In genomic region chr2:47890711-47891368, GRCh38 we compare ENCODE assay signal across 24 cellular contexts. TPM values are rescaled to one million over a fixed set of nuclear protein-coding genes. Genes with fewer than 3 reads are reported as not detected.
DNase-seq lines count a peak whose midpoint lies in the region; ATAC-seq and TF ChIP-seq lines count a peak whose summit lies in the region.
"Had no signal": no experiment of that assay in that cellular context is flagged by ENCODE, and none has a peak within 500 bp of the region (broad histone marks: within the 10 kb centered on the region; RNA-seq: fewer than 3 reads in every experiment).

No MANE protein-coding gene starts in this region.

- peaks cover 96% of the 10 kb centered on the region for H3K79me2 ChIP-seq in fibroblast of lung (ENCODE audit: control insufficient read depth, insufficient read depth, low read length)

- H3K27ac ChIP-seq in breast epithelium (no peak overlapping the region), fibroblast of lung (ENCODE audit: insufficient read depth, low read length) (no peak overlapping the region)
- H3K27ac ChIP-seq: body of pancreas, GM23248, WERI-Rb-1 had no signal

- H3K27me3 ChIP-seq in breast epithelium (no peaks in the 10 kb centered on the region), fibroblast of lung (ENCODE audit: control insufficient read depth, insufficient read depth, low read length) (no peaks in the 10 kb centered on the region)
- H3K27me3 ChIP-seq: body of pancreas had no signal

- H3K9me3 Mint-ChIP-seq in MCF 10A (ENCODE audit: unreplicated experiment), result no peaks in the 10 kb centered on the region
- no peaks in the 10 kb centered on the region for H3K9me3 Mint-ChIP-seq in stimulated activated naive CD8-positive, alpha-beta T cell treated with anti-CD3 and anti-CD28 coated beads, Interleukin-15, Interleukin-2, amounts not matched to agents 100 ng/mL and 50 ng/mL, for 24 hours
- H3K9me3 Mint-ChIP-seq in activated CD4-positive, alpha-beta memory T cell treated with anti-CD3 and anti-CD28 coated beads for 36 hours, result no peaks in the 10 kb centered on the region
- H3K9me3 Mint-ChIP-seq: activated CD4-positive, alpha-beta T cell treated with anti-CD3 and anti-CD28 coated beads, Interleukin-2, amount 10 ng/mL, durations not matched to agents 24 days and 14 days; activated T-helper 1 cell treated with anti-CD3 and anti-CD28 coated beads, Interleukin-12 subunit alpha, Interleukin-12 subunit beta, Interleukin-2, Interleukin-4 antibody, amounts not matched to agents 30 ng/mL and 10 ng/mL and 1 ng/mL, durations not matched to agents 14 hours and 24 hours and 36 hours; HFFc6; natural killer cell; type B pancreatic cell had no signal

- POLR2A ChIA-PET in MCF 10A (lab: Yijun Ruan, JAX), result interaction anchor here (0.6 to 0.8 kb wide), 2 partner anchors 11 to 441 kb away, joined by 3 read pairs; no protein-coding TSS in a partner anchor
- POLR2A ChIA-PET in activated CD4-positive, alpha-beta memory T cell treated with anti-CD3 and anti-CD28 coated beads for 36 hours (lab: Charles Lee), result no interaction called here

- H2AFZ ChIP-seq in fibroblast of lung (ENCODE audit: low read length), result no peak overlapping the region
- H2AFZ ChIP-seq: GM23248 had no signal

- H3K4me1 ChIP-seq in breast epithelium (peaks cover 0 to 13% of the 10 kb centered on the region in 2 donors), fibroblast of lung (ENCODE audit: control insufficient read depth, extremely low read depth, insufficient read depth, low read length) (peaks cover 3% of the 10 kb centered on the region)

- H3K9me3 ChIP-seq in breast epithelium (no peaks in the 10 kb centered on the region), fibroblast of lung (ENCODE audit: control insufficient read depth, insufficient read depth, low read depth, low read length) (no peaks in the 10 kb centered on the region)
- H3K9me3 ChIP-seq: body of pancreas had no signal

- H3K4me2 ChIP-seq in fibroblast of lung (ENCODE audit: extremely low read depth, insufficient read depth, low read length), result no peak overlapping the region
- H3K4me2 ChIP-seq: smooth muscle cell had no signal

- CTCF ChIA-PET in MCF 10A (lab: Yijun Ruan, JAX), result interaction anchor here (0.6 to 0.7 kb wide), 2 partner anchors 9 to 534 kb away, joined by 3 read pairs; no protein-coding TSS in a partner anchor
- CTCF ChIA-PET in activated CD4-positive, alpha-beta memory T cell treated with anti-CD3 and anti-CD28 coated beads for 36 hours (lab: Charles Lee), result no interaction called here

- no peak for TF ChIP-seq CTCF in MCF 10A (IDR thresholded peaks at IDR 0.05; ENCODE audit: unreplicated experiment)
- no peak for TF ChIP-seq CTCF in breast epithelium (IDR thresholded peaks at IDR 0.05)
- no peak for TF ChIP-seq CTCF in fibroblast of lung (conservative IDR thresholded peaks at IDR 0.05 in 1 of 2, IDR thresholded peaks at IDR 0.05 in 1 of 2; ENCODE audit: low read depth in 1 of 2, low read length in 2 of 2)

- peaks cover 22% of the 10 kb centered on the region for H3K4me1 Mint-ChIP-seq in MCF 10A (ENCODE audit: insufficient read depth, unreplicated experiment)
- H3K4me1 Mint-ChIP-seq in stimulated activated naive CD8-positive, alpha-beta T cell treated with anti-CD3 and anti-CD28 coated beads, Interleukin-15, Interleukin-2, amounts not matched to agents 100 ng/mL and 50 ng/mL, for 24 hours (ENCODE audit: low read depth), result peaks cover 79% of the 10 kb centered on the region
- H3K4me1 Mint-ChIP-seq in activated CD4-positive, alpha-beta memory T cell treated with anti-CD3 and anti-CD28 coated beads for 36 hours (ENCODE audit: low read depth), result peaks cover 49% of the 10 kb centered on the region

- H3K4me3 ChIP-seq in breast epithelium (no peak overlapping the region), fibroblast of lung (replicated peaks in 1 of 4; ENCODE audit: control extremely low read depth in 1 of 4, insufficient read depth in 1 of 4, low read depth in 3 of 4, low read length in 4 of 4) (no peak overlapping the region)
- H3K4me3 ChIP-seq: body of pancreas, GM23248, smooth muscle cell had no signal

- peaks cover 13% of the 10 kb centered on the region for H3K36me3 Mint-ChIP-seq in MCF 10A (ENCODE audit: insufficient read depth, unreplicated experiment)
- H3K36me3 Mint-ChIP-seq in stimulated activated naive CD8-positive, alpha-beta T cell treated with anti-CD3 and anti-CD28 coated beads, Interleukin-15, Interleukin-2, amounts not matched to agents 100 ng/mL and 50 ng/mL, for 24 hours (ENCODE audit: low read depth), result peaks cover 31% of the 10 kb centered on the region
- H3K36me3 Mint-ChIP-seq in activated CD4-positive, alpha-beta memory T cell treated with anti-CD3 and anti-CD28 coated beads for 36 hours, result no peaks in the 10 kb centered on the region
- H3K36me3 Mint-ChIP-seq: natural killer cell had no signal

- no TSS peak for BruUV-seq in MCF 10A (replicated peaks; lab: Mats Ljungman, UMichigan)

- H3K9ac ChIP-seq in fibroblast of lung (ENCODE audit: insufficient read depth, low read length), result no peak overlapping the region
- H3K9ac ChIP-seq: GM23248 had no signal

- no peak overlapping the region for H3K27ac Mint-ChIP-seq in MCF 10A (ENCODE audit: low read depth, unreplicated experiment)
- no peak overlapping the region for H3K27ac Mint-ChIP-seq in stimulated activated naive CD8-positive, alpha-beta T cell treated with anti-CD3 and anti-CD28 coated beads, Interleukin-15, Interleukin-2, amounts not matched to agents 100 ng/mL and 50 ng/mL, for 24 hours
- no peak overlapping the region for H3K27ac Mint-ChIP-seq in activated CD4-positive, alpha-beta memory T cell treated with anti-CD3 and anti-CD28 coated beads for 36 hours
- H3K27ac Mint-ChIP-seq: activated CD4-positive, alpha-beta T cell treated with anti-CD3 and anti-CD28 coated beads, Interleukin-2, amount 10 ng/mL, durations not matched to agents 24 days and 14 days; activated T-helper 1 cell treated with anti-CD3 and anti-CD28 coated beads, Interleukin-12 subunit alpha, Interleukin-12 subunit beta, Interleukin-2, Interleukin-4 antibody, amounts not matched to agents 30 ng/mL and 10 ng/mL and 1 ng/mL, durations not matched to agents 14 hours and 24 hours and 36 hours; type B pancreatic cell had no signal

- no peaks in the 10 kb centered on the region for H4K20me1 ChIP-seq in fibroblast of lung (ENCODE audit: control insufficient read depth, extremely low read depth, insufficient read depth, low read length)

- H3K27me3 Mint-ChIP-seq in MCF 10A (ENCODE audit: insufficient read depth, unreplicated experiment), result no peaks in the 10 kb centered on the region
- no peaks in the 10 kb centered on the region for H3K27me3 Mint-ChIP-seq in stimulated activated naive CD8-positive, alpha-beta T cell treated with anti-CD3 and anti-CD28 coated beads, Interleukin-15, Interleukin-2, amounts not matched to agents 100 ng/mL and 50 ng/mL, for 24 hours
- no peaks in the 10 kb centered on the region for H3K27me3 Mint-ChIP-seq in activated CD4-positive, alpha-beta memory T cell treated with anti-CD3 and anti-CD28 coated beads for 36 hours
- H3K27me3 Mint-ChIP-seq: activated CD4-positive, alpha-beta T cell treated with anti-CD3 and anti-CD28 coated beads, Interleukin-2, amount 10 ng/mL, durations not matched to agents 24 days and 14 days; type B pancreatic cell had no signal

- ATAC-seq in HG02759 (IDR thresholded peaks at IDR 0.05; ENCODE audit: unreplicated experiment), result no peak
- ATAC-seq: body of pancreas, natural killer cell had no signal

- no peaks in the 10 kb centered on the region for H3K36me3 ChIP-seq in breast epithelium
- no peaks in the 10 kb centered on the region for H3K36me3 ChIP-seq in fibroblast of lung (ENCODE audit: control insufficient read depth, insufficient read depth, low read length)

- intact Hi-C loops in MCF 10A (cut with micrococcal nuclease) (no loop called here), breast epithelium (cut with DNase I; ENCODE audit: low total_unique reads) (no loop called here)
- intact Hi-C loops in activated CD4-positive, alpha-beta memory T cell treated with anti-CD3 and anti-CD28 coated beads for 36 hours (cut with micrococcal nuclease), result no loop called here

- DNase-seq in MCF 10A (ENCODE audit: unreplicated experiment) (peak; percentile 33), breast epithelium (ENCODE audit: low spot score in 2 of 2) (no peak), NCI-H226 (peak; percentile 63), fibroblast of lung (ENCODE audit: low read depth in 2 of 2) (peak; percentile 26 to 43), DMS53 treated with DMSO at 0.1 percent for 48 hours (lab: John Stamatoyannopoulos, UW; ENCODE audit: unreplicated experiment) (no peak)
- DNase-seq in activated CD4-positive, alpha-beta memory T cell treated with anti-CD3 and anti-CD28 coated beads for 36 hours, result no peak
- DNase-seq: ACHN; activated CD4-positive, alpha-beta T cell treated with anti-CD3 and anti-CD28 coated beads, Interleukin-2, amount 10 ng/mL, durations not matched to agents 24 days and 14 days; body of pancreas; HFFc6; midbrain; natural killer cell; NCI-H1694 treated with DMSO at 0.1 percent for 48 hours; NCI-H526; Right ventricle myocardium superior; stimulated activated CD4-positive, alpha-beta T cell treated with anti-CD3 and anti-CD28 coated beads, Interleukin-1b, Interleukin-23, amount 100 ng/mL, for 48 hours; stimulated activated CD8-positive, alpha-beta memory T cell treated with anti-CD3 and anti-CD28 coated beads, Interleukin-4, amount 100 ng/mL, for 48 hours; WERI-Rb-1 had no signal

- TF ChIP-seq POLR2A in breast epithelium (IDR thresholded peaks at IDR 0.05), result no peak

- H3K4me3 Mint-ChIP-seq in MCF 10A (ENCODE audit: unreplicated experiment), result no peak overlapping the region
- H3K4me3 Mint-ChIP-seq in stimulated activated naive CD8-positive, alpha-beta T cell treated with anti-CD3 and anti-CD28 coated beads, Interleukin-15, Interleukin-2, amounts not matched to agents 100 ng/mL and 50 ng/mL, for 24 hours, result peak overlapping the region; percentile 32
- no peak overlapping the region for H3K4me3 Mint-ChIP-seq in activated CD4-positive, alpha-beta memory T cell treated with anti-CD3 and anti-CD28 coated beads for 36 hours
- H3K4me3 Mint-ChIP-seq: activated CD4-positive, alpha-beta T cell treated with anti-CD3 and anti-CD28 coated beads, Interleukin-2, amount 10 ng/mL, durations not matched to agents 24 days and 14 days; activated T-helper 1 cell treated with anti-CD3 and anti-CD28 coated beads, Interleukin-12 subunit alpha, Interleukin-12 subunit beta, Interleukin-2, Interleukin-4 antibody, amounts not matched to agents 30 ng/mL and 10 ng/mL and 1 ng/mL, durations not matched to agents 14 hours and 24 hours and 36 hours; HFFc6; natural killer cell; type B pancreatic cell had no signal

RNA-seq across cellular contexts. Expression of gene FBXO11, which starts 15.5 kb away (rescaled TPM):
- 60.4 and 64.1 TPM in 2 replicates for total RNA-seq in MCF 10A (2022)
- total RNA-seq in breast epithelium, result 10 to 100 TPM; 59.3 to 71.7 (median 63.8) TPM
- total RNA-seq in fibroblast of lung, result 61.4 and 81.6 TPM in 2 replicates
- 33.3 and 37.7 TPM in 2 replicates for polyA plus RNA-seq in fibroblast of lung
- polyA plus RNA-seq in fibroblast of lung (2012), result 30.5 and 37.0 TPM in 2 replicates
- polyA minus RNA-seq in fibroblast of lung (ENCODE audit: low replicate concordance), result 79.1 and 125 TPM in 2 replicates
- total RNA-seq in activated CD4-positive, alpha-beta memory T cell treated with anti-CD3 and anti-CD28 coated beads for 36 hours, result 10 to 100 TPM; 38.2 to 41.1 TPM

Comparison
In these comparisons a context has a peak if more than half of its experiments do, and no peak if none do; other contexts are left out.
1. DNase-seq: peak in MCF 10A (single experiment), NCI-H226 (single experiment) and fibroblast of lung (2 of 2); none in breast epithelium (0 of 2), DMS53 treated with DMSO at 0.1 percent for 48 hours (single experiment) and activated CD4-positive, alpha-beta memory T cell treated with anti-CD3 and anti-CD28 coated beads for 36 hours (single experiment).